ENCODE assay signal across 9 cellular contexts in the genomic region with DNA sequence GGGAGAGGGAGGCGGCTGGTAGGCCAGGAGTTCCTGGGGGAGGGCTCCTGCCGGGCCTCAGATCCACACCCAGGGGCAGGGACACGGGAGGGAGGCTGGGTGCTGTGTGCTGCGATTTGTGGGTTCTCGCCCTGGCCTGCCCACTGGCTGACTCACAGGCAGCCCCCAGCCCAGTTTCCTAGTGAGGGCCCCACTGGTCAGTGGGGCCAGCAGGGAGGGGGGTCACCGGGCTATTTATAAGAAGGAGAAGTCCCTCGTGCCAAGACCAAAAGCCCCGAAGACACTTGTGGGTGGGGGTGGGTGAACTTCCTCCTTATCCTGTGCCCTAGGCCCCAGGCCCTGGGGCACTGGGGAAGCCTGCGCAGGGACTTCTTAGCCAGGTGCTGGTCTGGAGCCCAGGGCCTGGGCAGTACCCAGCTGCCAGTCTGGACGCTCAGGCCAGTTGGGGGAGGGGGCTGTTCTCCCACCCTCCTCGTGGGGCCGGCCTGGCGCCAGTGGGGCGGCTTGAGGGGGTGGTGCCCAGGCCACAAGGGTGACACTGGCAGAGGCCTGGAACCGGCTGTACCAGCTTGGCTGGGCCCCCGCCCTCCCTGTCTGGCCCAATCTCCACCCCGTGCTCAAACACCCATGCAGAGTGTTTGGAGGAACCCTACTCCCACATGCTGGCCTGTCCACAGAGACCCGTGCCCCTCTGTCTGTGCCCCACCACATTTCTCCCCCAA. TPM values are rescaled to one million over a fixed set of nuclear protein-coding genes. Genes with fewer than 3 reads are reported as not detected.
DNase-seq lines count a peak whose midpoint lies in the region; ATAC-seq and TF ChIP-seq lines count a peak whose summit lies in the region.
"Had no signal": no experiment of that assay in that cellular context is flagged by ENCODE, and none has a peak within 500 bp of the region (broad histone marks: within the 10 kb centered on the region; RNA-seq: fewer than 3 reads in every experiment).

No MANE protein-coding gene starts in this region.

- H3K27ac ChIP-seq in upper lobe of left lung: peak overlapping the region; percentile 96 to 100 (median 98)

- H3K36me3 ChIP-seq in upper lobe of left lung: no peaks in the 10 kb centered on the region

- 17 to 31% methylated on average over 7 to 12 of the region's 18 CpGs for WGBS in upper lobe of left lung, 2 donors

- TF ChIP-seq EP300 in upper lobe of left lung (IDR thresholded peaks at IDR 0.05): peak in 2 of 4 donors; percentile 63 to 82

- peak; percentile 65 for DNase-seq in activated CD8-positive, alpha-beta memory T cell treated with anti-CD3 and anti-CD28 coated beads for 24 hours
- no peak for DNase-seq in activated CD8-positive, alpha-beta memory T cell treated with anti-CD3 and anti-CD28 coated beads, Interleukin-2, amount 50 U/mL, for 48 hours
- DNase-seq in anterior cingulate cortex (lab: John Stamatoyannopoulos, UW) (peak in 51 of 58 donors; percentile 19 to 85 (median 60)), medulla oblongata (ENCODE audit: extremely low spot score) (peak; percentile 87), upper lobe of left lung (peak; percentile 93 to 94), NCI-H524 treated with DMSO at 0.1 percent for 48 hours (lab: John Stamatoyannopoulos, UW) (no peak), NCI-H2029 (lab: John Stamatoyannopoulos, UW) (no peak), NCI-H128 (lab: John Stamatoyannopoulos, UW; ENCODE audit: unreplicated experiment) (no peak)

- ATAC-seq in upper lobe of left lung (ENCODE audit: low FRiP score in 2 of 2): peak; percentile 2 to 64

- H3K9me3 ChIP-seq in upper lobe of left lung: no peaks in the 10 kb centered on the region

- H3K27me3 ChIP-seq in upper lobe of left lung: no peaks in the 10 kb centered on the region

- TF ChIP-seq CTCF in upper lobe of left lung (IDR thresholded peaks at IDR 0.05): no peak

- peak in 2 of 4 donors; percentile 34 to 82 for TF ChIP-seq POLR2A in upper lobe of left lung (IDR thresholded peaks at IDR 0.05)

- H3K4me3 ChIP-seq in upper lobe of left lung: peak overlapping the region in 2 of 4 donors; percentile 2 to 46

- peaks cover 72 to 89% (median 79%) of the 10 kb centered on the region in 4 donors for H3K4me1 ChIP-seq in upper lobe of left lung

RNA-seq across cellular contexts. Expression of a gene that starts 5.0 kb away (rescaled TPM):
- 100 to 1,000 TPM; 127 to 422 (median 354) TPM for total RNA-seq in upper lobe of left lung

RNA-seq across cellular contexts. Expression of a gene that starts 11.0 kb away (rescaled TPM):
- 100 to 1,000 TPM in 2 of 6 donors, 10 to 100 TPM in 4; 48.9 to 367 (median 79.6) TPM for total RNA-seq in upper lobe of left lung

RNA-seq across cellular contexts. Expression of a gene that starts 15.3 kb away (rescaled TPM):
- 100 to 1,000 TPM in 4 of 6 donors, 10 to 100 TPM in 2; 57.6 to 173 (median 123) TPM for total RNA-seq in upper lobe of left lung

RNA-seq across cellular contexts. Expression of a gene that starts 15.6 kb away (rescaled TPM):
- 1 to 10 TPM in 2 of 6 donors, not detected in 4; 4.6 to 6.0 TPM for total RNA-seq in upper lobe of left lung
- total RNA-seq: epithelial cell of proximal tubule had no signal

RNA-seq across cellular contexts. Expression of a gene that starts 20.1 kb away (rescaled TPM):
- 1 to 10 TPM; 4.2 to 7.6 (median 5.6) TPM for total RNA-seq in upper lobe of left lung

Comparison
In these comparisons a context has a peak if more than half of its experiments do, and no peak if none do; other contexts are left out.
1. DNase-seq: peak in activated CD8-positive, alpha-beta memory T cell treated with anti-CD3 and anti-CD28 coated beads for 24 hours (single experiment), anterior cingulate cortex (51 of 58), medulla oblongata (single experiment) and upper lobe of left lung (2 of 2); none in activated CD8-positive, alpha-beta memory T cell treated with anti-CD3 and anti-CD28 coated beads, Interleukin-2, amount 50 U/mL, for 48 hours (single experiment), NCI-H524 treated with DMSO at 0.1 percent for 48 hours (single experiment), NCI-H2029 (single experiment) and NCI-H128 (single experiment).